9 cellular contexts compared by ENCODE assay signal in genomic region chr6:12356983-12357972, GRCh38.
DNase-seq lines count a peak whose midpoint lies in the region; ATAC-seq, FAIRE-seq and TF ChIP-seq lines count a peak whose summit lies in the region.
"Had no signal": no experiment of that assay in that cellular context is flagged by ENCODE, and none has a peak within 500 bp of the region (broad histone marks: within the 10 kb centered on the region; RNA-seq: fewer than 3 reads in every experiment).

No MANE protein-coding gene starts in this region.

- FAIRE-seq in RCC 7860 (lab: Jason Lieb, UNC): no peak

- no peaks in the 10 kb centered on the region for H3K9me3 Mint-ChIP-seq in activated CD8-positive, alpha-beta T cell treated with anti-CD3 and anti-CD28 coated beads, Interleukin-2, amount 10 ng/mL, durations not matched to agents 7 days and 5 days (ENCODE audit: insufficient read depth)
- peaks cover 13% of the 10 kb centered on the region for H3K9me3 Mint-ChIP-seq in WTC11

- POLR2A ChIA-PET in activated CD8-positive, alpha-beta T cell treated with anti-CD3 and anti-CD28 coated beads, Interleukin-2, amount 10 ng/mL, durations not matched to agents 7 days and 5 days (lab: Charles Lee): no interaction called here
- POLR2A ChIA-PET in WTC11 (lab: Charles Lee): no interaction called here

- H3K4me3 Mint-ChIP-seq in activated CD8-positive, alpha-beta T cell treated with anti-CD3 and anti-CD28 coated beads, Interleukin-2, amount 10 ng/mL, durations not matched to agents 7 days and 5 days: no peak overlapping the region
- no peak overlapping the region for H3K4me3 Mint-ChIP-seq in WTC11

- DNase-seq in AG20443 (ENCODE audit: low spot score) (peak; percentile 72), RPMI8226 (peak; percentile 81), NCI-H510A (lab: John Stamatoyannopoulos, UW) (no peak), WTC11 (ENCODE audit: low spot score) (no peak), RCC 7860 (ENCODE audit: low spot score) (no peak)
- no peak for DNase-seq in activated CD8-positive, alpha-beta T cell treated with anti-CD3 and anti-CD28 coated beads, Interleukin-2, amount 10 ng/mL, durations not matched to agents 7 days and 5 days

- ATAC-seq in GM19324 (IDR thresholded peaks at IDR 0.05; ENCODE audit: low FRiP score, unreplicated experiment) (peak; percentile 60), HG03025 (IDR thresholded peaks at IDR 0.05; ENCODE audit: low FRiP score, unreplicated experiment) (peak; percentile 55), WTC11 (no peak)
- ATAC-seq in activated CD8-positive, alpha-beta T cell treated with anti-CD3 and anti-CD28 coated beads, Interleukin-2, amount 10 ng/mL, durations not matched to agents 7 days and 5 days: no peak

- TF ChIP-seq CTCF in WTC11 (IDR thresholded peaks at IDR 0.05): no peak

- no peaks in the 10 kb centered on the region for H3K27me3 Mint-ChIP-seq in activated CD8-positive, alpha-beta T cell treated with anti-CD3 and anti-CD28 coated beads, Interleukin-2, amount 10 ng/mL, durations not matched to agents 7 days and 5 days (ENCODE audit: low read depth)
- no peaks in the 10 kb centered on the region for H3K27me3 Mint-ChIP-seq in WTC11 (ENCODE audit: low read depth)

- no peak overlapping the region for H3K27ac Mint-ChIP-seq in activated CD8-positive, alpha-beta T cell treated with anti-CD3 and anti-CD28 coated beads, Interleukin-2, amount 10 ng/mL, durations not matched to agents 7 days and 5 days
- H3K27ac Mint-ChIP-seq in WTC11: no peak overlapping the region
- H3K27ac Mint-ChIP-seq: activated T-helper 2 cell treated with anti-CD3 and anti-CD28 coated beads, Interferon-gamma antibody, Interleukin-2, Interleukin-4, amounts not matched to agents 10 μg/mL and 5 μg/mL and 100 μg/mL, durations not matched to agents 14 hours and 24 hours and 36 hours had no signal

- no peaks in the 10 kb centered on the region for H3K36me3 Mint-ChIP-seq in activated CD8-positive, alpha-beta T cell treated with anti-CD3 and anti-CD28 coated beads, Interleukin-2, amount 10 ng/mL, durations not matched to agents 7 days and 5 days (ENCODE audit: low read depth)
- peaks cover 15% of the 10 kb centered on the region for H3K36me3 Mint-ChIP-seq in WTC11

- CTCF ChIA-PET in activated CD8-positive, alpha-beta T cell treated with anti-CD3 and anti-CD28 coated beads, Interleukin-2, amount 10 ng/mL, durations not matched to agents 7 days and 5 days (lab: Charles Lee): no interaction called here
- CTCF ChIA-PET in WTC11 (lab: Charles Lee): no interaction called here

- no peaks in the 10 kb centered on the region for H3K4me1 Mint-ChIP-seq in activated CD8-positive, alpha-beta T cell treated with anti-CD3 and anti-CD28 coated beads, Interleukin-2, amount 10 ng/mL, durations not matched to agents 7 days and 5 days (ENCODE audit: low read depth)
- peaks cover 28% of the 10 kb centered on the region for H3K4me1 Mint-ChIP-seq in WTC11

TF ChIP-seq in WTC11, 78 proteins besides CTCF, POLR2A, EP300 and RAD21 (continues in another document):
- no peak for TF ChIP-seq RELA (CRISPR knock-in tag; IDR thresholded peaks at IDR 0.05; ENCODE audit: borderline replicate concordance)
- no peak for TF ChIP-seq NR2C2 (CRISPR knock-in tag; IDR thresholded peaks at IDR 0.05)
- no peak for TF ChIP-seq KAT7 (CRISPR knock-in tag; IDR thresholded peaks at IDR 0.05; ENCODE audit: borderline replicate concordance)
- TF ChIP-seq FOXJ3 (CRISPR knock-in tag; IDR thresholded peaks at IDR 0.05; ENCODE audit: borderline replicate concordance): no peak
- TF ChIP-seq, protein P1, sequence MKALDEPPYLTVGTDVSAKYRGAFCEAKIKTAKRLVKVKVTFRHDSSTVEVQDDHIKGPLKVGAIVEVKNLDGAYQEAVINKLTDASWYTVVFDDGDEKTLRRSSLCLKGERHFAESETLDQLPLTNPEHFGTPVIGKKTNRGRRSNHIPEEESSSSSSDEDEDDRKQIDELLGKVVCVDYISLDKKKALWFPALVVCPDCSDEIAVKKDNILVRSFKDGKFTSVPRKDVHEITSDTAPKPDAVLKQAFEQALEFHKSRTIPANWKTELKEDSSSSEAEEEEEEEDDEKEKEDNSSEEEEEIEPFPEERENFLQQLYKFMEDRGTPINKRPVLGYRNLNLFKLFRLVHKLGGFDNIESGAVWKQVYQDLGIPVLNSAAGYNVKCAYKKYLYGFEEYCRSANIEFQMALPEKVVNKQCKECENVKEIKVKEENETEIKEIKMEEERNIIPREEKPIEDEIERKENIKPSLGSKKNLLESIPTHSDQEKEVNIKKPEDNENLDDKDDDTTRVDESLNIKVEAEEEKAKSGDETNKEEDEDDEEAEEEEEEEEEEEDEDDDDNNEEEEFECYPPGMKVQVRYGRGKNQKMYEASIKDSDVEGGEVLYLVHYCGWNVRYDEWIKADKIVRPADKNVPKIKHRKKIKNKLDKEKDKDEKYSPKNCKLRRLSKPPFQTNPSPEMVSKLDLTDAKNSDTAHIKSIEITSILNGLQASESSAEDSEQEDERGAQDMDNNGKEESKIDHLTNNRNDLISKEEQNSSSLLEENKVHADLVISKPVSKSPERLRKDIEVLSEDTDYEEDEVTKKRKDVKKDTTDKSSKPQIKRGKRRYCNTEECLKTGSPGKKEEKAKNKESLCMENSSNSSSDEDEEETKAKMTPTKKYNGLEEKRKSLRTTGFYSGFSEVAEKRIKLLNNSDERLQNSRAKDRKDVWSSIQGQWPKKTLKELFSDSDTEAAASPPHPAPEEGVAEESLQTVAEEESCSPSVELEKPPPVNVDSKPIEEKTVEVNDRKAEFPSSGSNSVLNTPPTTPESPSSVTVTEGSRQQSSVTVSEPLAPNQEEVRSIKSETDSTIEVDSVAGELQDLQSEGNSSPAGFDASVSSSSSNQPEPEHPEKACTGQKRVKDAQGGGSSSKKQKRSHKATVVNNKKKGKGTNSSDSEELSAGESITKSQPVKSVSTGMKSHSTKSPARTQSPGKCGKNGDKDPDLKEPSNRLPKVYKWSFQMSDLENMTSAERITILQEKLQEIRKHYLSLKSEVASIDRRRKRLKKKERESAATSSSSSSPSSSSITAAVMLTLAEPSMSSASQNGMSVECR (CRISPR knock-in tag; IDR thresholded peaks at IDR 0.05; ENCODE audit: borderline replicate concordance): no peak
- no peak for TF ChIP-seq MYBL2 (CRISPR knock-in tag; IDR thresholded peaks at IDR 0.05)
- TF ChIP-seq STAT6 (CRISPR knock-in tag; conservative IDR thresholded peaks at IDR 0.05; ENCODE audit: low read depth): no peak
- TF ChIP-seq JUN (CRISPR knock-in tag; IDR thresholded peaks at IDR 0.05): no peak
- TF ChIP-seq ZNF219 (CRISPR knock-in tag; IDR thresholded peaks at IDR 0.05; ENCODE audit: borderline replicate concordance): no peak
- no peak for TF ChIP-seq ZNF396 (CRISPR knock-in tag; IDR thresholded peaks at IDR 0.05; ENCODE audit: borderline replicate concordance)
- TF ChIP-seq AFF4 (CRISPR knock-in tag; IDR thresholded peaks at IDR 0.05; ENCODE audit: borderline replicate concordance): no peak
- no peak for TF ChIP-seq CBFB (CRISPR knock-in tag; IDR thresholded peaks at IDR 0.05; ENCODE audit: low read depth)

Comparison
In these comparisons a context has a peak if more than half of its experiments do, and no peak if none do; other contexts are left out.
1. DNase-seq: peak in AG20443 (single experiment) and RPMI8226 (single experiment); none in NCI-H510A (single experiment), activated CD8-positive, alpha-beta T cell treated with anti-CD3 and anti-CD28 coated beads, Interleukin-2, amount 10 ng/mL, durations not matched to agents 7 days and 5 days (single experiment), WTC11 (single experiment) and RCC 7860 (single experiment).
2. ATAC-seq: peak in GM19324 (single experiment) and HG03025 (single experiment); none in activated CD8-positive, alpha-beta T cell treated with anti-CD3 and anti-CD28 coated beads, Interleukin-2, amount 10 ng/mL, durations not matched to agents 7 days and 5 days (single experiment) and WTC11 (single experiment).